Comparison of ENCODE assay signal across 8 cellular contexts in the genomic region with DNA sequence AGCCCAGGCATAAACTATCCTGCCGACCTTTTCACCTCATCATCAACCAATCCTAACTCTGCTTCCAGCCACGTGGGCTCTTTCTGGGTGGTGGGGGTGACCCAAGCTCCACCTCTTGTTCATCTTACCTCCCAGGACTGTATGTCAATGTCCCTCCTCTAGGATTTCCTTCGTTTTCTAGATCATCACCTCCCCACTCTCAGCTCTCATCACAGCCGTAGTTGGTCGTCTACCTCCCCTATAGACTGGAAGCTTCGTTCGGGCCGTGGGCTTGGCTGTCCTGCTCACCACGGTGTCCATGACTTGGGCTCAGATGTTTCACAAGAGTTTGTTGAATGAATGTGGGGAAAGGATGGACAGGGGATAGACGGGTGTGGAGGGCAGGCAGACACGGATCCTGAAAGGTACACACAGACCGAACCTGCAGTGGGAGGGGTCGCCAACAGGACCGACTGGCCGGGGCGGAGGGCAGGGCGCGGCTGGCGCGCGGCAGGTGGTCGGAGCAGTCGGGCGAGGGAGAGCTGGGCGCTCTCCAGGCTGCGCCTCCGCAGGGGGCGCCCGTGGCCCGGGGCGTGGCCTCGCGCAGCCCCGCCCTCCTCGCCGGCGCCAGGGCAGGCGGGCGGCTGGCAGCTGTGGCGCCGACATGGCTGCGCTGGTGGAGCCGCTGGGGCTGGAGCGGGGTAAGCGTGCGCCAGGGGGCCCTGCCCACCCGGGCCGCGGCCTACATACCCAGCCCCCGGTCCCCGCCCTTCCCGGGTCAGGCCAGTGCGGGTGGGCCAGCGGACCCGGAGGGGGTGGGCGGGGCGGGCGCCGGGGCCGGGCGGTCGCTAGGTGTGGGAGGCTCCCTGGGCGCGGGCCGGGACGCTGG. TPM values are rescaled to one million over a fixed set of nuclear protein-coding genes. Genes with fewer than 3 reads are reported as not detected.
DNase-seq lines count a peak whose midpoint lies in the region; ATAC-seq and TF ChIP-seq lines count a peak whose summit lies in the region.

A gene with protein sequence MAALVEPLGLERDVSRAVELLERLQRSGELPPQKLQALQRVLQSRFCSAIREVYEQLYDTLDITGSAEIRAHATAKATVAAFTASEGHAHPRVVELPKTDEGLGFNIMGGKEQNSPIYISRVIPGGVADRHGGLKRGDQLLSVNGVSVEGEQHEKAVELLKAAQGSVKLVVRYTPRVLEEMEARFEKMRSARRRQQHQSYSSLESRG (plus strand): TSS at position 609 of the 868 bp plus-strand sequence. CDS start 35 bp downstream, at position 644.

- H3K4me3 ChIP-seq in brain microvascular endothelial cell (ENCODE audit: low read depth, low read length) (peak within 1 kb of the TSS; percentile 73), iPS-20b (ENCODE audit: low read length) (peak within 1 kb of the TSS; percentile 70), smooth muscle cell (peak within 1 kb of the TSS; percentile 71)

- H3F3A ChIP-seq in smooth muscle cell (ENCODE audit: low read depth): peaks cover 24% of the 10 kb centered on the region

- DNase-seq in G401 (ENCODE audit: low spot score) (peak; percentile 67), HEK293T (ENCODE audit: extremely low spot score) (peak; percentile 86), NCI-H2029 (lab: John Stamatoyannopoulos, UW) (peak; percentile 61), UCSD-AML1 (lab: John Stamatoyannopoulos, UW; ENCODE audit: unreplicated experiment) (peak; percentile 82), brain microvascular endothelial cell (peak; percentile 17), smooth muscle cell (lab: John Stamatoyannopoulos, UW; ENCODE audit: unreplicated experiment) (peak; percentile 77)

- WGBS in smooth muscle cell (ENCODE audit: low lambda C conversion rate): 8% methylated on average over 25 of the region's 66 CpGs

- peaks cover 6% of the 10 kb centered on the region for H3K36me3 ChIP-seq in brain microvascular endothelial cell (replicated peaks)
- peaks cover 10% of the 10 kb centered on the region for H3K36me3 ChIP-seq in iPS-20b (ENCODE audit: insufficient read depth, low read depth, low read length)
- no peaks in the 10 kb centered on the region for H3K36me3 ChIP-seq in smooth muscle cell (ENCODE audit: low read depth)

- peak within 1 kb of the TSS; percentile 87 for H3K4me2 ChIP-seq in smooth muscle cell

- POLR2A ChIA-PET in HEK293T (lab: Yijun Ruan, JAX): interaction anchor here (0.6 to 2.4 kb wide), 10 partner anchors 7 to 49 kb away, joined by 3 to 16 read pairs (median 5); no protein-coding TSS in a partner anchor

- H3K79me2 ChIP-seq in smooth muscle cell (ENCODE audit: low read depth): no peaks in the 10 kb centered on the region

- H3K9me3 ChIP-seq in iPS-20b (ENCODE audit: insufficient read depth, low read depth, low read length): no peaks in the 10 kb centered on the region
- H3K9me3 ChIP-seq in smooth muscle cell (replicated peaks; ENCODE audit: low read depth): no peaks in the 10 kb centered on the region

- ATAC-seq in HG02870 (IDR thresholded peaks at IDR 0.05; ENCODE audit: unreplicated experiment): no peak

- H3K9ac ChIP-seq in iPS-20b (ENCODE audit: low read depth, low read length) (no peak within 1 kb of the TSS), smooth muscle cell (ENCODE audit: low read depth) (peak within 1 kb of the TSS; percentile 33)

- H3K4me1 ChIP-seq in iPS-20b (ENCODE audit: insufficient read depth, low read length) (peaks cover 4% of the 10 kb centered on the region; the same call in 1 of the 2 replicates), smooth muscle cell (ENCODE audit: low read depth) (peaks cover 11% of the 10 kb centered on the region)

- no peaks in the 10 kb centered on the region for H3K27me3 ChIP-seq in brain microvascular endothelial cell (replicated peaks)
- H3K27me3 ChIP-seq in iPS-20b (ENCODE audit: insufficient read depth, low read length): peaks cover 13% of the 10 kb centered on the region
- H3K27me3 ChIP-seq in smooth muscle cell (ENCODE audit: low read depth): no peaks in the 10 kb centered on the region

- TF ChIP-seq CTCF in brain microvascular endothelial cell (IDR thresholded peaks at IDR 0.05; ENCODE audit: low read depth, low read length, missing control alignments) (peak; percentile 25), smooth muscle cell (IDR thresholded peaks at IDR 0.05; ENCODE audit: borderline replicate concordance, insufficient read depth, poor library complexity, severe bottlenecking) (peak; percentile 37)

- in situ Hi-C loops in G401 (cut with HindIII; ENCODE audit: low sequenced_read_pairs) (no loop called here), brain microvascular endothelial cell (cut with HindIII; ENCODE audit: low pct_ligation_motif_present, low sequenced_read_pairs) (no loop called here)

- no peak within 1 kb of the TSS for H3K27ac ChIP-seq in brain microvascular endothelial cell
- no peak within 1 kb of the TSS for H3K27ac ChIP-seq in iPS-20b (ENCODE audit: low read length)
- no peak within 1 kb of the TSS for H3K27ac ChIP-seq in smooth muscle cell (ENCODE audit: low read depth)

- CTCF ChIA-PET in HEK293T (lab: Yijun Ruan, JAX): interaction anchor here (0.6 to 1.9 kb wide), 3 partner anchors 11 to 121 kb away, joined by 3 to 12 read pairs (median 5); a partner anchor contains a TSS

- peaks cover 20% of the 10 kb centered on the region for H4K20me1 ChIP-seq in smooth muscle cell (ENCODE audit: low read depth)

- H2AFZ ChIP-seq in smooth muscle cell (ENCODE audit: low read depth): peak within 1 kb of the TSS; percentile 68

TF ChIP-seq in HEK293T, 16 proteins besides CTCF, POLR2A, EP300 and RAD21:
- no peak for TF ChIP-seq CTBP1 (IDR thresholded peaks at IDR 0.05; ENCODE audit: borderline replicate concordance)
- TF ChIP-seq BHLHE40 (IDR thresholded peaks at IDR 0.05; ENCODE audit: borderline replicate concordance): no peak
- TF ChIP-seq HDGF (IDR thresholded peaks at IDR 0.05; ENCODE audit: borderline replicate concordance): no peak
- no peak for TF ChIP-seq SUZ12 (IDR thresholded peaks at IDR 0.05)
- TF ChIP-seq ELF4 (IDR thresholded peaks at IDR 0.05): no peak
- TF ChIP-seq, protein P1, sequence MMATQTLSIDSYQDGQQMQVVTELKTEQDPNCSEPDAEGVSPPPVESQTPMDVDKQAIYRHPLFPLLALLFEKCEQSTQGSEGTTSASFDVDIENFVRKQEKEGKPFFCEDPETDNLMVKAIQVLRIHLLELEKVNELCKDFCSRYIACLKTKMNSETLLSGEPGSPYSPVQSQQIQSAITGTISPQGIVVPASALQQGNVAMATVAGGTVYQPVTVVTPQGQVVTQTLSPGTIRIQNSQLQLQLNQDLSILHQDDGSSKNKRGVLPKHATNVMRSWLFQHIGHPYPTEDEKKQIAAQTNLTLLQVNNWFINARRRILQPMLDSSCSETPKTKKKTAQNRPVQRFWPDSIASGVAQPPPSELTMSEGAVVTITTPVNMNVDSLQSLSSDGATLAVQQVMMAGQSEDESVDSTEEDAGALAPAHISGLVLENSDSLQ (IDR thresholded peaks at IDR 0.05): peak; percentile 60
- TF ChIP-seq TARDBP (IDR thresholded peaks at IDR 0.05): no peak
- TF ChIP-seq L3MBTL2 (conservative IDR thresholded peaks at IDR 0.05): peak; percentile 48; the same call in 1 of the 2 replicates
- TF ChIP-seq FOXA1 (IDR thresholded peaks at IDR 0.05): no peak
- TF ChIP-seq LEF1 (IDR thresholded peaks at IDR 0.05; ENCODE audit: borderline replicate concordance): no peak
TF ChIP-seq in HEK293T: peak in this region for 2.

RNA-seq across cellular contexts. Expression of the gene that starts here (rescaled TPM):
- total RNA-seq in G401 (2014; rRNA removed; shearing (Covaris generic)): 19.1 and 32.2 TPM in 2 replicates
- 11.7 and 16.5 TPM in 2 replicates for total RNA-seq in smooth muscle cell
- polyA plus RNA-seq in smooth muscle cell: 24.7 and 30.7 TPM in 2 replicates

Comparison
In these comparisons a context has a peak if more than half of its experiments do, and no peak if none do; other contexts are left out.
1. DNase-seq: peak in every context shown above with its lines; median percentile 86 in HEK293T; 82 in UCSD-AML1; 77 in smooth muscle cell; 67 in G401; 61 in NCI-H2029; 17 in brain microvascular endothelial cell.